ENCODE assay signal across 8 cellular contexts in genomic region chr9:97411440-97411788, GRCh38. TPM values are rescaled to one million over a fixed set of nuclear protein-coding genes. Genes with fewer than 3 reads are reported as not detected.
A peak's percentile ranks its signal among the peaks of the same experiment; 100 is the strongest.
DNase-seq lines count a peak whose midpoint lies in the region; ATAC-seq, FAIRE-seq and TF ChIP-seq lines count a peak whose summit lies in the region.

No MANE protein-coding gene starts in this region.

- H3K4me1 Mint-ChIP-seq in activated T-helper 2 cell treated with anti-CD3 and anti-CD28 coated beads, Interferon-gamma antibody, Interleukin-2, Interleukin-4, amounts not matched to agents 10 μg/mL and 5 μg/mL and 100 μg/mL, durations not matched to agents 14 hours and 24 hours and 36 hours (ENCODE audit: low read depth): peaks cover 23% of the 10 kb centered on the region

- H3K4me3 Mint-ChIP-seq in activated T-helper 2 cell treated with anti-CD3 and anti-CD28 coated beads, Interferon-gamma antibody, Interleukin-2, Interleukin-4, amounts not matched to agents 10 μg/mL and 5 μg/mL and 100 μg/mL, durations not matched to agents 14 hours and 24 hours and 36 hours (ENCODE audit: low read depth): peak overlapping the region; percentile 84

- peak; percentile 7 for ATAC-seq in GM21737 (IDR thresholded peaks at IDR 0.05; ENCODE audit: unreplicated experiment)
- ATAC-seq in lower lobe of right lung: no peak

- H3K4me3 ChIP-seq in lower lobe of right lung: peak overlapping the region; percentile 98

- no peaks in the 10 kb centered on the region for H3K9me3 ChIP-seq in lower lobe of right lung

- peaks cover 44% of the 10 kb centered on the region for H3K27me3 Mint-ChIP-seq in activated T-helper 2 cell treated with anti-CD3 and anti-CD28 coated beads, Interferon-gamma antibody, Interleukin-2, Interleukin-4, amounts not matched to agents 10 μg/mL and 5 μg/mL and 100 μg/mL, durations not matched to agents 14 hours and 24 hours and 36 hours (ENCODE audit: low read depth)

- H3K36me3 Mint-ChIP-seq in activated T-helper 2 cell treated with anti-CD3 and anti-CD28 coated beads, Interferon-gamma antibody, Interleukin-2, Interleukin-4, amounts not matched to agents 10 μg/mL and 5 μg/mL and 100 μg/mL, durations not matched to agents 14 hours and 24 hours and 36 hours (ENCODE audit: low read depth): no peaks in the 10 kb centered on the region

- H3K4me1 ChIP-seq in lower lobe of right lung: peaks cover 30% of the 10 kb centered on the region

- TF ChIP-seq CTCF in 22Rv1 (IDR thresholded peaks at IDR 0.05) (no peak), lower lobe of right lung (IDR thresholded peaks at IDR 0.05) (no peak), D721Med (IDR thresholded peaks at IDR 0.05; ENCODE audit: insufficient read depth, missing control alignments) (no peak)

- intact Hi-C loops in activated T-helper 2 cell treated with anti-CD3 and anti-CD28 coated beads, Interferon-gamma antibody, Interleukin-2, Interleukin-4, amounts not matched to agents 10 μg/mL and 5 μg/mL and 100 μg/mL, durations not matched to agents 14 hours and 24 hours and 36 hours (cut with micrococcal nuclease): loop anchor here (1.0 to 10.0 kb wide), 4 partner anchors 15 to 293 kb away; partner anchors contain the start of gene TMOD1
- intact Hi-C loops in lower lobe of right lung (cut with DNase I): no loop called here

- DNase-seq in activated T-helper 2 cell treated with anti-CD3 and anti-CD28 coated beads, Interferon-gamma antibody, Interleukin-2, Interleukin-4, amounts not matched to agents 10 μg/mL and 5 μg/mL and 100 μg/mL, durations not matched to agents 14 hours and 24 hours and 36 hours (ENCODE audit: low spot score): no peak
- DNase-seq in lower lobe of right lung (no peak), occipital lobe (lab: John Stamatoyannopoulos, UW) (no peak), NCI-H748 treated with DMSO at 0.1 percent for 48 hours (lab: John Stamatoyannopoulos, UW) (no peak), D721Med (ENCODE audit: insufficient read length, low spot score) (no peak)
- no peak for DNase-seq in stimulated activated CD4-positive, alpha-beta T cell treated with anti-CD3 and anti-CD28 coated beads, Interleukin-2, amount 100 ng/mL, for 48 hours

- H3K27ac ChIP-seq in 22Rv1: peak overlapping the region; percentile 68
- H3K27ac ChIP-seq in lower lobe of right lung: peak overlapping the region; percentile 93

- no peak overlapping the region for H3K27ac Mint-ChIP-seq in activated T-helper 2 cell treated with anti-CD3 and anti-CD28 coated beads, Interferon-gamma antibody, Interleukin-2, Interleukin-4, amounts not matched to agents 10 μg/mL and 5 μg/mL and 100 μg/mL, durations not matched to agents 14 hours and 24 hours and 36 hours

- H3K27me3 ChIP-seq in lower lobe of right lung (ENCODE audit: low read depth): no peaks in the 10 kb centered on the region

- no peak for FAIRE-seq in D721Med (lab: Jason Lieb, UNC)

- peaks cover 7% of the 10 kb centered on the region for H3K9me3 Mint-ChIP-seq in activated T-helper 2 cell treated with anti-CD3 and anti-CD28 coated beads, Interferon-gamma antibody, Interleukin-2, Interleukin-4, amounts not matched to agents 10 μg/mL and 5 μg/mL and 100 μg/mL, durations not matched to agents 14 hours and 24 hours and 36 hours

- H3K36me3 ChIP-seq in lower lobe of right lung: no peaks in the 10 kb centered on the region

RNA-seq across cellular contexts. Expression of gene TDRD7, which starts 0.5 kb away (rescaled TPM):
- total RNA-seq in activated T-helper 2 cell treated with anti-CD3 and anti-CD28 coated beads, Interferon-gamma antibody, Interleukin-2, Interleukin-4, amounts not matched to agents 10 μg/mL and 5 μg/mL and 100 μg/mL, durations not matched to agents 14 hours and 24 hours and 36 hours: 4.4 and 5.5 TPM in 2 replicates
- total RNA-seq in lower lobe of right lung (22.2 TPM), occipital lobe (33.2 TPM)
